27 cellular contexts compared by ENCODE assay signal in the genomic region with DNA sequence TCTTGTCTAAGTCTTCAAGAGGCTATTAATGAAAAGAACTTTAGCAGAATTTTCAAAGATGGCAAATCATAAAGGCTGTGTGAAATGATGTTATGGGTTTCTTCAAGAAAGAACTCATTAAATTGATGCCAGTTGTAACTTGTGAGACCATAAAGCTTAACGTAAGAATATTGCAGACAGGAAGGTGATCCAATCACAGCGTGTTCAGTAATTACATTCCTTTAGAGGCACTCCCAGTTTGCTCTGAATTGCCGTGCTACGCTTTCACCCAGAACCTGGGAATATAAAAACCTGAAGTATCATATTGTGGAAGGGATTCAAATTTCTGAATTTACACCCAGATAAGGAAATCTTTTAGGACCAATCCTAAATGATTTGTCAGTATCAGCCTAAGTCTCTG.
"Had no signal": no experiment of that assay in that cellular context is flagged by ENCODE, and none has a peak within 500 bp of the region (broad histone marks: within the 10 kb centered on the region; RNA-seq: fewer than 3 reads in every experiment).

No MANE protein-coding gene starts in this region.

- H3K4me1 Mint-ChIP-seq: nephron had no signal

- H3K9me3 ChIP-seq: esophagus muscularis mucosa, right atrium auricular region, stomach, thyroid gland, vagina had no signal

- H3K27me3 ChIP-seq: dorsolateral prefrontal cortex, esophagus muscularis mucosa, neural progenitor cell, right atrium auricular region, stomach, thyroid gland, vagina had no signal

- ATAC-seq: left lobe of liver; naive thymus-derived CD4-positive, alpha-beta T cell; sciatic nerve; stimulated activated effector memory CD8-positive, alpha-beta T cell treated with anti-CD3 and anti-CD28 coated beads, Interleukin-12 subunit alpha, Interleukin-12 subunit beta, amount 100 ng/mL, for 72 hours had no signal

- H3K36me3 Mint-ChIP-seq: immature natural killer cell; mesothelial cell of epicardium; neural progenitor cell; stimulated activated effector memory CD8-positive, alpha-beta T cell treated with anti-CD3 and anti-CD28 coated beads, Interleukin-12 subunit alpha, Interleukin-12 subunit beta, amount 100 ng/mL, for 72 hours had no signal

- H3K27ac ChIP-seq: dorsolateral prefrontal cortex, esophagus muscularis mucosa, neural progenitor cell, parathyroid adenoma, right atrium auricular region, stomach, thyroid gland, vagina had no signal

- H3K4me3 ChIP-seq: dorsolateral prefrontal cortex, esophagus muscularis mucosa, lung, neural progenitor cell, right atrium auricular region, stomach, thyroid gland, vagina had no signal

- H3K4me1 ChIP-seq: neural progenitor cell, parathyroid adenoma, right atrium auricular region, stomach, thyroid gland, vagina had no signal

- FAIRE-seq: colon had no signal

- H3K4me3 Mint-ChIP-seq: immature natural killer cell; mesothelial cell of epicardium; naive thymus-derived CD4-positive, alpha-beta T cell; nephron; neural progenitor cell; stimulated activated effector memory CD8-positive, alpha-beta T cell treated with anti-CD3 and anti-CD28 coated beads, Interleukin-12 subunit alpha, Interleukin-12 subunit beta, amount 100 ng/mL, for 72 hours had no signal

- H2AFZ ChIP-seq: neural progenitor cell, parathyroid adenoma had no signal

- H3K79me2 ChIP-seq: parathyroid adenoma had no signal

- H3K36me3 ChIP-seq: esophagus muscularis mucosa, neural progenitor cell, right atrium auricular region, stomach, thyroid gland, vagina had no signal

- DNase-seq: dorsolateral prefrontal cortex; effector CD4-positive, alpha-beta T cell; foreskin melanocyte; hypothalamus; immature natural killer cell; islet precursor cell; mesenchymal stem cell; naive thymus-derived CD4-positive, alpha-beta T cell; stimulated activated CD4-positive, alpha-beta T cell treated with anti-CD3 and anti-CD28 coated beads, Interleukin-2, amount 100 ng/mL, for 24 hours; stimulated activated CD4-positive, alpha-beta T cell treated with anti-CD3 and anti-CD28 coated beads, Interleukin-4, amount 100 ng/mL, for 24 hours; stimulated activated naive CD4-positive, alpha-beta T cell treated with Interleukin-2 at 50 U/mL for 16 hours; stomach; thyroid gland; trophoblast cell had no signal

- H3K9me3 Mint-ChIP-seq: immature natural killer cell, mesothelial cell of epicardium, nephron, neural progenitor cell had no signal

- H3K4me2 ChIP-seq: neural progenitor cell had no signal

- H3K9ac ChIP-seq: neural progenitor cell, parathyroid adenoma had no signal

- H3K27ac Mint-ChIP-seq: mesothelial cell of epicardium; naive thymus-derived CD4-positive, alpha-beta T cell; nephron; neural progenitor cell; progenitor cell of endocrine pancreas; stimulated activated effector memory CD8-positive, alpha-beta T cell treated with anti-CD3 and anti-CD28 coated beads, Interleukin-12 subunit alpha, Interleukin-12 subunit beta, amount 100 ng/mL, for 72 hours had no signal
